In the genomic region with DNA sequence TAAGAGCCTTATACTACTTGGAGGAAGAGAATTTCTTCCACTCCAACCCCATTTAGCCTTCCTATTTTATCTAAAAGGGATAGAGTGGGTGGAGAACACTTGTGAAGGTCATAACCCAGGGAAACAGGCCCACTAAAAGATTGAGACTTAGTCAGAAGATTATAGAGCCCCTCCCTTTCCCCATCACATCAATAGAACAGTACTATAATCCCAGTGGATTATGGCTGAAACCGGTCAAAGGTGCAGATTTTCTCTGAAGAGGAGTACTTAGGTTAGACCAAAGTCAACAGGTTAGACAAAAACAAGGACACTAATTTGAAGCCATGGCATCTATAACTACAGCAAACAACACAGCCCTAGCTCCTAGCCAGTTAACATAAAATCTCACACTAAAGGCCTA, we compare ENCODE assay signal across 33 cellular contexts.
"Had no signal": no experiment of that assay in that cellular context is flagged by ENCODE, and none has a peak within 500 bp of the region (broad histone marks: within the 10 kb centered on the region; RNA-seq: fewer than 3 reads in every experiment).

No MANE protein-coding gene starts in this region.

- H3K4me3 ChIP-seq: ascending aorta, cardiac muscle cell had no signal

- H3K9me3 ChIP-seq: ascending aorta had no signal

- H3K27me3 ChIP-seq: ascending aorta, cardiac muscle cell had no signal

- DNase-seq: activated CD4-positive, alpha-beta memory T cell treated with anti-CD3 and anti-CD28 coated beads, Interleukin-2, amount 10 ng/mL, durations not matched to agents 7 days and 5 days; activated CD4-positive, alpha-beta T cell treated with anti-CD3 and anti-CD28 coated beads for 1 hour; activated CD4-positive, alpha-beta T cell treated with anti-CD3 and anti-CD28 coated beads for 36 hours; activated CD4-positive, alpha-beta T cell treated with anti-CD3 and anti-CD28 coated beads for 48 hours; activated CD4-positive, alpha-beta T cell treated with anti-CD3 and anti-CD28 coated beads, Interleukin-2, amount 10 ng/mL, durations not matched to agents 7 days and 5 days; activated CD4-positive, alpha-beta T cell treated with anti-CD3 and anti-CD28 coated beads, Interleukin-2, amount 50 U/mL, for 48 hours; activated CD4-positive, CD25-positive, alpha-beta regulatory T cell; activated CD8-positive, alpha-beta memory T cell treated with anti-CD3 and anti-CD28 coated beads for 24 hours; activated CD8-positive, alpha-beta memory T cell treated with anti-CD3 and anti-CD28 coated beads, Interleukin-2, amount 10 ng/mL, durations not matched to agents 7 days and 5 days; activated CD8-positive, alpha-beta memory T cell treated with anti-CD3 and anti-CD28 coated beads, Interleukin-2, amount 50 U/mL, for 48 hours; activated CD8-positive, alpha-beta T cell treated with anti-CD3 and anti-CD28 coated beads, Interleukin-2, amount 10 ng/mL, durations not matched to agents 7 days and 5 days; activated effector memory CD4-positive, alpha-beta T cell treated with Interleukin-2 at 50 U/mL for 16 hours; activated gamma-delta T cell; activated naive CD4-positive, alpha-beta T cell treated with anti-CD3 and anti-CD28 coated beads, Interleukin-2, amount 10 ng/mL, durations not matched to agents 7 days and 5 days; activated naive CD4-positive, alpha-beta T cell treated with Interleukin-2 at 50 U/mL for 16 hours; activated naive CD8-positive, alpha-beta T cell treated with anti-CD3 and anti-CD28 coated beads, Interleukin-2, amount 10 ng/mL, durations not matched to agents 7 days and 5 days; activated naive CD8-positive, alpha-beta T cell treated with anti-CD3 and anti-CD28 coated beads, Interleukin-2, amount 50 U/mL, for 24 hours; activated T-cell treated with anti-CD3 and anti-CD28 coated beads, Interleukin-2, amount 50 U/mL, for 24 hours; activated T-cell treated with anti-CD3 and anti-CD28 coated beads, Interleukin-2, amount 50 U/mL, for 48 hours; amygdala; anterior cingulate cortex; caudate nucleus; cerebellar nuclear complex; T-helper 1 cell; T-helper 2 cell; T-helper 9 cell had no signal

- H3K4me1 ChIP-seq: ascending aorta had no signal

- H3K27ac ChIP-seq: ascending aorta, cardiac muscle cell, VCaP had no signal

- ATAC-seq: activated CD4-positive, alpha-beta T cell treated with anti-CD3 and anti-CD28 coated beads for 36 hours; activated CD4-positive, CD25-positive, alpha-beta regulatory T cell treated with anti-CD3 and anti-CD28 coated beads, Interleukin-2, amount 50 U/mL, for 24 hours; activated CD8-positive, alpha-beta memory T cell treated with anti-CD3 and anti-CD28 coated beads, Interleukin-2, amount 10 ng/mL, durations not matched to agents 7 days and 5 days; activated CD8-positive, alpha-beta T cell treated with anti-CD3 and anti-CD28 coated beads, Interleukin-2, amount 10 ng/mL, durations not matched to agents 7 days and 5 days; activated naive CD8-positive, alpha-beta T cell treated with anti-CD3 and anti-CD28 coated beads, Interleukin-2, amount 50 U/mL, for 24 hours; WTC11 had no signal

- FAIRE-seq: bronchial epithelial cell, TTC549 had no signal

- H3K36me3 ChIP-seq: ascending aorta, cardiac muscle cell had no signal
